ENCODE assay signal across 1 cellular context in genomic region chr3:102060814-102061213, GRCh38.
TF ChIP-seq lines count a peak whose summit lies in the region.

No MANE protein-coding gene starts in this region.

TF ChIP-seq in WTC11, 78 proteins besides CTCF, POLR2A, EP300 and RAD21 (continued from another document):
- TF ChIP-seq, protein P1, sequence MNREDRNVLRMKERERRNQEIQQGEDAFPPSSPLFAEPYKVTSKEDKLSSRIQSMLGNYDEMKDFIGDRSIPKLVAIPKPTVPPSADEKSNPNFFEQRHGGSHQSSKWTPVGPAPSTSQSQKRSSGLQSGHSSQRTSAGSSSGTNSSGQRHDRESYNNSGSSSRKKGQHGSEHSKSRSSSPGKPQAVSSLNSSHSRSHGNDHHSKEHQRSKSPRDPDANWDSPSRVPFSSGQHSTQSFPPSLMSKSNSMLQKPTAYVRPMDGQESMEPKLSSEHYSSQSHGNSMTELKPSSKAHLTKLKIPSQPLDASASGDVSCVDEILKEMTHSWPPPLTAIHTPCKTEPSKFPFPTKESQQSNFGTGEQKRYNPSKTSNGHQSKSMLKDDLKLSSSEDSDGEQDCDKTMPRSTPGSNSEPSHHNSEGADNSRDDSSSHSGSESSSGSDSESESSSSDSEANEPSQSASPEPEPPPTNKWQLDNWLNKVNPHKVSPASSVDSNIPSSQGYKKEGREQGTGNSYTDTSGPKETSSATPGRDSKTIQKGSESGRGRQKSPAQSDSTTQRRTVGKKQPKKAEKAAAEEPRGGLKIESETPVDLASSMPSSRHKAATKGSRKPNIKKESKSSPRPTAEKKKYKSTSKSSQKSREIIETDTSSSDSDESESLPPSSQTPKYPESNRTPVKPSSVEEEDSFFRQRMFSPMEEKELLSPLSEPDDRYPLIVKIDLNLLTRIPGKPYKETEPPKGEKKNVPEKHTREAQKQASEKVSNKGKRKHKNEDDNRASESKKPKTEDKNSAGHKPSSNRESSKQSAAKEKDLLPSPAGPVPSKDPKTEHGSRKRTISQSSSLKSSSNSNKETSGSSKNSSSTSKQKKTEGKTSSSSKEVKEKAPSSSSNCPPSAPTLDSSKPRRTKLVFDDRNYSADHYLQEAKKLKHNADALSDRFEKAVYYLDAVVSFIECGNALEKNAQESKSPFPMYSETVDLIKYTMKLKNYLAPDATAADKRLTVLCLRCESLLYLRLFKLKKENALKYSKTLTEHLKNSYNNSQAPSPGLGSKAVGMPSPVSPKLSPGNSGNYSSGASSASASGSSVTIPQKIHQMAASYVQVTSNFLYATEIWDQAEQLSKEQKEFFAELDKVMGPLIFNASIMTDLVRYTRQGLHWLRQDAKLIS (CRISPR knock-in tag; IDR thresholded peaks at IDR 0.05; ENCODE audit: borderline replicate concordance) = no peak
- TF ChIP-seq CREB1 (CRISPR knock-in tag; IDR thresholded peaks at IDR 0.05) (no peak), IRF1 (CRISPR knock-in tag; IDR thresholded peaks at IDR 0.05) (no peak), NFYB (CRISPR knock-in tag; conservative IDR thresholded peaks at IDR 0.05; ENCODE audit: low read depth) (no peak), ZNF138 (CRISPR knock-in tag; conservative IDR thresholded peaks at IDR 0.05) (no peak)
TF ChIP-seq in WTC11: peak in this region for 0.
